In genomic region chr20:3894796-3895195, GRCh38 we compare ENCODE assay signal across 17 cellular contexts. TPM values are rescaled to one million over a fixed set of nuclear protein-coding genes. Genes with fewer than 3 reads are reported as not detected.
DNase-seq lines count a peak whose midpoint lies in the region; ATAC-seq and TF ChIP-seq lines count a peak whose summit lies in the region.
"Had no signal": no experiment of that assay in that cellular context is flagged by ENCODE, and none has a peak within 500 bp of the region (broad histone marks: within the 10 kb centered on the region; RNA-seq: fewer than 3 reads in every experiment).

No MANE protein-coding gene starts in this region.

- intact Hi-C loops in activated naive CD4-positive, alpha-beta T cell treated with anti-CD3 and anti-CD28 coated beads for 36 hours (cut with micrococcal nuclease), result loop anchor here (5.0 kb wide), 1 partner anchor 33 kb away; no protein-coding TSS in a partner anchor
- intact Hi-C loops in PC-3 (cut with micrococcal nuclease), result loop anchor here (5.0 kb wide), 1 partner anchor 193 kb away; no protein-coding TSS in a partner anchor

- no peak overlapping the region for H3K4me3 Mint-ChIP-seq in activated naive CD4-positive, alpha-beta T cell treated with anti-CD3 and anti-CD28 coated beads for 36 hours
- H3K4me3 Mint-ChIP-seq in brain, result peak overlapping the region in 4 of 5 experiments; percentile 2 to 56 (median 15)
- H3K4me3 Mint-ChIP-seq in stimulated activated effector memory CD8-positive, alpha-beta T cell treated with anti-CD3 and anti-CD28 coated beads, Interleukin-12 subunit alpha, Interleukin-12 subunit beta, amount 100 ng/mL, for 72 hours, result peak overlapping the region; percentile 49

- H3K4me1 Mint-ChIP-seq in activated naive CD4-positive, alpha-beta T cell treated with anti-CD3 and anti-CD28 coated beads for 36 hours (ENCODE audit: low read depth), result peaks cover 76% of the 10 kb centered on the region
- peaks cover 80% of the 10 kb centered on the region for H3K4me1 Mint-ChIP-seq in brain
- peaks cover 70% of the 10 kb centered on the region for H3K4me1 Mint-ChIP-seq in stimulated activated effector memory CD8-positive, alpha-beta T cell treated with anti-CD3 and anti-CD28 coated beads, Interleukin-12 subunit alpha, Interleukin-12 subunit beta, amount 100 ng/mL, for 72 hours

- ATAC-seq in stimulated activated effector memory CD8-positive, alpha-beta T cell treated with anti-CD3 and anti-CD28 coated beads, Interleukin-12 subunit alpha, Interleukin-12 subunit beta, amount 100 ng/mL, for 72 hours, result no peak
- no peak for ATAC-seq in PC-3
- ATAC-seq: left cardiac atrium had no signal

- H4K20me1 ChIP-seq in PC-3 (ENCODE audit: low read length), result peaks cover 91% of the 10 kb centered on the region

- POLR2A ChIA-PET in PC-3 (lab: Charles Lee; ENCODE audit: unreplicated experiment), result no interaction called here

- H3K9me3 ChIP-seq in PC-3 (ENCODE audit: low read length), result no peaks in the 10 kb centered on the region

- no peak overlapping the region for H2AFZ ChIP-seq in PC-3 (ENCODE audit: low read length)

- no peaks in the 10 kb centered on the region for H3K9me3 Mint-ChIP-seq in activated naive CD4-positive, alpha-beta T cell treated with anti-CD3 and anti-CD28 coated beads for 36 hours
- peaks cover 0 to 3% (median 0%) of the 10 kb centered on the region in 5 experiments for H3K9me3 Mint-ChIP-seq in brain
- no peaks in the 10 kb centered on the region for H3K9me3 Mint-ChIP-seq in stimulated activated effector memory CD8-positive, alpha-beta T cell treated with anti-CD3 and anti-CD28 coated beads, Interleukin-12 subunit alpha, Interleukin-12 subunit beta, amount 100 ng/mL, for 72 hours

- no peak for TF ChIP-seq CTCF in NB4 (IDR thresholded peaks at IDR 0.05; ENCODE audit: low read depth, low read length)
- TF ChIP-seq CTCF in brain (conservative IDR thresholded peaks at IDR 0.05), result no peak
- TF ChIP-seq CTCF in PC-3 (conservative IDR thresholded peaks at IDR 0.05; ENCODE audit: low read depth, low read length), result no peak

- H3K9me2 ChIP-seq in PC-3 (replicated peaks; ENCODE audit: low read length), result no peaks in the 10 kb centered on the region

- no peak overlapping the region for H3K27ac ChIP-seq in PC-3 (ENCODE audit: low read length)

- CTCF ChIA-PET in activated naive CD4-positive, alpha-beta T cell treated with anti-CD3 and anti-CD28 coated beads for 36 hours (lab: Charles Lee), result interaction anchor here (1.5 kb wide), 1 partner anchor 191 kb away, joined by 3 read pairs; no protein-coding TSS in a partner anchor
- CTCF ChIA-PET in PC-3 (lab: Charles Lee), result no interaction called here

- no peaks in the 10 kb centered on the region for H3F3A ChIP-seq in PC-3 (ENCODE audit: low read length, unreplicated experiment)

- H3K4me1 ChIP-seq in PC-3 (ENCODE audit: insufficient read depth, low read length), result peaks cover 46% of the 10 kb centered on the region

- H3K79me2 ChIP-seq in PC-3 (ENCODE audit: low read length), result peaks cover 100% of the 10 kb centered on the region

- TF ChIP-seq POLR2A in NB4 (IDR thresholded peaks at IDR 0.05; ENCODE audit: extremely low read depth, insufficient read length), result no peak

- H3K27me3 Mint-ChIP-seq in activated naive CD4-positive, alpha-beta T cell treated with anti-CD3 and anti-CD28 coated beads for 36 hours (ENCODE audit: low read depth), result no peaks in the 10 kb centered on the region
- H3K27me3 Mint-ChIP-seq in brain, result peaks cover 6% of the 10 kb centered on the region

- no peaks in the 10 kb centered on the region for H3K27me3 ChIP-seq in PC-3 (ENCODE audit: low read length)

- H3K4me3 ChIP-seq in NB4 (ENCODE audit: low read depth, low read length) (peak overlapping the region; percentile 4), PC-3 (ENCODE audit: low read length) (no peak overlapping the region)

- BruUV-seq in PC-3 (replicated peaks; lab: Mats Ljungman, UMichigan), result no TSS peak

- peaks cover 48% of the 10 kb centered on the region for H3K36me3 Mint-ChIP-seq in activated naive CD4-positive, alpha-beta T cell treated with anti-CD3 and anti-CD28 coated beads for 36 hours (ENCODE audit: low read depth)
- H3K36me3 Mint-ChIP-seq in brain, result peaks cover 60% of the 10 kb centered on the region
- H3K36me3 Mint-ChIP-seq in stimulated activated effector memory CD8-positive, alpha-beta T cell treated with anti-CD3 and anti-CD28 coated beads, Interleukin-12 subunit alpha, Interleukin-12 subunit beta, amount 100 ng/mL, for 72 hours, result peaks cover 94% of the 10 kb centered on the region

- DNase-seq in activated naive CD4-positive, alpha-beta T cell treated with anti-CD3 and anti-CD28 coated beads for 36 hours, result no peak
- no peak for DNase-seq in activated naive CD4-positive, alpha-beta T cell (lab: John Stamatoyannopoulos, UW)
- DNase-seq in NB4 (ENCODE audit: low read depth) (no peak), NCI-H748 treated with DMSO at 0.1 percent for 48 hours (lab: John Stamatoyannopoulos, UW) (no peak), PC-3 (no peak), COLO829 (ENCODE audit: low spot score) (no peak)
- DNase-seq in stimulated activated effector memory CD8-positive, alpha-beta T cell treated with anti-CD3 and anti-CD28 coated beads, Interleukin-12 subunit alpha, Interleukin-12 subunit beta, amount 100 ng/mL, for 72 hours (ENCODE audit: low spot score in 2 of 2), result no peak
- DNase-seq: activated CD4-positive, alpha-beta T cell treated with anti-CD3 and anti-CD28 coated beads for 1 hour; cerebellar nuclear complex; GDM1; left cardiac atrium; NCI-H1930; NCI-H510A; SHP77; stimulated activated CD4-positive, alpha-beta T cell treated with anti-CD3 and anti-CD28 coated beads, Interleukin-2, amount 100 ng/mL, for 24 hours; substantia nigra had no signal

- H3K36me3 ChIP-seq in PC-3 (ENCODE audit: low read depth, low read length), result peaks cover 23% of the 10 kb centered on the region

- H3K27ac Mint-ChIP-seq in activated naive CD4-positive, alpha-beta T cell treated with anti-CD3 and anti-CD28 coated beads for 36 hours, result peak overlapping the region; percentile 39
- peak overlapping the region in 1 of 5 experiments; percentile 61 for H3K27ac Mint-ChIP-seq in brain
- peak overlapping the region; percentile 23 for H3K27ac Mint-ChIP-seq in stimulated activated effector memory CD8-positive, alpha-beta T cell treated with anti-CD3 and anti-CD28 coated beads, Interleukin-12 subunit alpha, Interleukin-12 subunit beta, amount 100 ng/mL, for 72 hours

- H3K4me2 ChIP-seq in PC-3 (ENCODE audit: low read length), result no peak overlapping the region

- H3K9ac ChIP-seq in PC-3 (ENCODE audit: low read length), result no peak overlapping the region

RNA-seq across cellular contexts. Expression of gene PANK2, which starts 5.6 kb away (rescaled TPM):
- total RNA-seq in activated naive CD4-positive, alpha-beta T cell treated with anti-CD3 and anti-CD28 coated beads for 36 hours, result 10 to 100 TPM; 39.8 to 44.7 TPM
- polyA plus RNA-seq in brain (ENCODE audit: insufficient read depth, low read depth, low replicate concordance), result 27.7 TPM
- total RNA-seq in PC-3 (2014; rRNA removed), result 50.8 and 52.1 TPM in 2 replicates

RNA-seq across cellular contexts. Expression of gene MAVS, which starts 48.2 kb away (rescaled TPM):
- total RNA-seq in activated naive CD4-positive, alpha-beta T cell treated with anti-CD3 and anti-CD28 coated beads for 36 hours, result 10 to 100 TPM; 14.8 to 16.0 TPM
- 20.6 TPM for polyA plus RNA-seq in brain (ENCODE audit: insufficient read depth, low read depth, low replicate concordance)
- 38.7 and 44.8 TPM in 2 replicates for total RNA-seq in PC-3 (2014; rRNA removed)
